In the genomic region with DNA sequence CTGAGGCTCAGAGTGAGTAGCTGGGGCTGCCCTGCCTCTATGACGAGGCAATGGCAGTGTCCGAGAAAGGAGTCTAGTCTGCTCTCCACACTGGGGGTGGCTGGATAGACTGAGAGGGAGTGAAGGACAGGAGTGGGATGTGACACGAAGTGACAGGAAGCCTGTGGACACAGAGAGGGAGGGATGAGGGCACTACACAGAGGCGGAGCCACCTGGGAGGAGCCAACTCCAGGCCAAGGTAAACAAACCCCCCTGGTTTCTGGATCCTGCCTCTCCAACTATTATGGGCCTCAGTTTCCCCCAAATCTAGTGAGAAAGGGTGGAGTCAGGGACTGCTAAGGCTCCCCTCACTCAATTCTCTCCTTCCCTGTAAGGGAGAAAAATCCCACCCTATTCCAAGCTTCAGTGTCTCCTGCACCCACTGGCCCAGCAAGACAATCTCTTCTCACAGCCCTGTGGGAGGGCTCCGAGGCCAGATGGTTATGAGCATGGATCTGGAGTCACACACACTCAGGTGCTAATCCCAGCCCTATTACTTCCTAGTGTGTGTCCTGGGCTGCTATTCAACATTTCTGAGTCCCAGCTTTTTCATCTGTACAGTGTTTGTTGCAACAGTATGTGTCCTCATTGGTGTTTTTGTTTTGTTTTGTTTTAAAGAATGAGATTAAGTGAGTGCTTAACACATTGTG, we compare ENCODE assay signal across 21 cellular contexts.
"Had no signal": no experiment of that assay in that cellular context is flagged by ENCODE, and none has a peak within 500 bp of the region (broad histone marks: within the 10 kb centered on the region; RNA-seq: fewer than 3 reads in every experiment).

No MANE protein-coding gene starts in this region.

- H3K9me3 ChIP-seq: adrenal gland, breast epithelium, heart right ventricle, pancreas, psoas muscle, right atrium auricular region, upper lobe of left lung had no signal

- DNase-seq: activated CD4-positive, alpha-beta memory T cell treated with anti-CD3 and anti-CD28 coated beads for 36 hours; activated CD4-positive, alpha-beta T cell treated with anti-CD3 and anti-CD28 coated beads for 48 hours; activated effector memory CD4-positive, alpha-beta T cell treated with anti-CD3 and anti-CD28 coated beads, Interleukin-2, amount 50 U/mL, for 16 hours; adrenal gland; cortex of kidney; foreskin fibroblast; heart right ventricle; islet precursor cell; left cardiac atrium; pancreas; psoas muscle; stimulated activated CD4-positive, alpha-beta T cell treated with anti-CD3 and anti-CD28 coated beads, Interleukin-1b, Interleukin-23, amount 100 ng/mL, for 48 hours; stimulated activated CD8-positive, alpha-beta memory T cell treated with anti-CD3 and anti-CD28 coated beads, Interleukin-4, amount 100 ng/mL, for 48 hours; stimulated activated naive CD4-positive, alpha-beta T cell; upper lobe of left lung had no signal

- H3K4me3 ChIP-seq: adrenal gland, breast epithelium, heart right ventricle, pancreas, psoas muscle, right atrium auricular region, upper lobe of left lung had no signal

- H3K27me3 Mint-ChIP-seq: activated CD4-positive, alpha-beta memory T cell treated with anti-CD3 and anti-CD28 coated beads for 36 hours; activated naive CD4-positive, alpha-beta T cell treated with anti-CD3 and anti-CD28 coated beads, Interleukin-2, amount 50 U/mL, for 24 hours; memory B cell had no signal

- H3K4me1 Mint-ChIP-seq: activated naive CD4-positive, alpha-beta T cell treated with anti-CD3 and anti-CD28 coated beads, Interleukin-2, amount 50 U/mL, for 24 hours; memory B cell; nephron had no signal

- H3K9me3 Mint-ChIP-seq: activated CD4-positive, alpha-beta memory T cell treated with anti-CD3 and anti-CD28 coated beads for 36 hours; activated naive CD4-positive, alpha-beta T cell treated with anti-CD3 and anti-CD28 coated beads, Interleukin-2, amount 50 U/mL, for 24 hours; memory B cell; nephron had no signal

- ATAC-seq: heart right ventricle, left cardiac atrium, pancreas had no signal

- H3K4me3 Mint-ChIP-seq: activated CD4-positive, alpha-beta memory T cell treated with anti-CD3 and anti-CD28 coated beads for 36 hours; activated naive CD4-positive, alpha-beta T cell treated with anti-CD3 and anti-CD28 coated beads, Interleukin-2, amount 50 U/mL, for 24 hours; memory B cell; nephron had no signal

- H3K27me3 ChIP-seq: adrenal gland, breast epithelium, heart right ventricle, pancreas, right atrium auricular region, upper lobe of left lung had no signal

- H3K27ac Mint-ChIP-seq: activated CD4-positive, alpha-beta memory T cell treated with anti-CD3 and anti-CD28 coated beads for 36 hours; activated naive CD4-positive, alpha-beta T cell treated with anti-CD3 and anti-CD28 coated beads, Interleukin-2, amount 50 U/mL, for 24 hours; memory B cell; nephron had no signal

- H3K27ac ChIP-seq: adrenal gland, breast epithelium, epithelial cell of prostate, heart right ventricle, pancreas, psoas muscle, right atrium auricular region, upper lobe of left lung had no signal

- H3K4me1 ChIP-seq: adrenal gland, breast epithelium, pancreas, psoas muscle, upper lobe of left lung had no signal
